Comparison of ENCODE assay signal across 2 cellular contexts in genomic region chr2:102356381-102356712, GRCh38.
A peak's percentile ranks its signal among the peaks of the same experiment; 100 is the strongest.
TF ChIP-seq lines count a peak whose summit lies in the region.

No MANE protein-coding gene starts in this region.

TF ChIP-seq in HEK293, 187 proteins besides CTCF, POLR2A, EP300 and RAD21 (continued from another document):
- TF ChIP-seq ZNF639 (tag by site-specific recombination; IDR thresholded peaks at IDR 0.05) (no peak), ZNF341 (tag by site-specific recombination; IDR thresholded peaks at IDR 0.05; ENCODE audit: low read depth) (no peak), ZIC2 (tag by site-specific recombination; IDR thresholded peaks at IDR 0.05) (no peak), YY2 (tag by site-specific recombination; IDR thresholded peaks at IDR 0.05) (no peak), ZBTB1 (tag by site-specific recombination; IDR thresholded peaks at IDR 0.05) (no peak), ZNF423 (tag by site-specific recombination; IDR thresholded peaks at IDR 0.05) (no peak), ZNF184 (tag by site-specific recombination; IDR thresholded peaks at IDR 0.05) (no peak), PRDM1 (tag by site-specific recombination; IDR thresholded peaks at IDR 0.05) (no peak)

TF ChIP-seq in GM12878, 131 proteins besides CTCF, POLR2A, EP300 and RAD21 (continued from another document):
- TF ChIP-seq SKIL (IDR thresholded peaks at IDR 0.05; ENCODE audit: low read depth, poor library complexity, severe bottlenecking) (peak; percentile 7), MTA2 (IDR thresholded peaks at IDR 0.05; ENCODE audit: low read depth) (0 out of 2 replicates have a peak, but pooled peaks have one; percentile 1), SUZ12 (IDR thresholded peaks at IDR 0.05; ENCODE audit: unreplicated experiment) (no peak), ZBED1 (IDR thresholded peaks at IDR 0.05; ENCODE audit: borderline replicate concordance) (0 out of 2 replicates have a peak, but pooled peaks have one; percentile 42)
